In the genomic region with DNA sequence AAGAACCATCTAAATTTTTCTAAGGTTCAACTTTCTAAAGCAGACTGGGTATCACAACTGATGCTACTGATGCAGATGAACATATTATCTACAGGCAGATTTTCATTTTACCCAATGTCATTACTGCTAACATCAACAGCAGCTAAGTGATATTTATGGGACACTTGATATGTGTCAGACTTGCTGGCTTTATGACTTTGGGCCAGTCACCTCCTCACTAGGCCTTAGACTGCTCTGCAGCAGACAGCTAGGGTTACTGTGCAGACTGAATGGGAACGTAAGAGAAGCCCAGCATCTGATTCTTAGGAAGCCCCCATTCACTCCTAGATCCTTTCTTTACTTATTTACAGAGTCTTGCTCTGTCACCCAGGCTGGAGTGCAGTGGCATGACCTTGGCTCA, we compare ENCODE assay signal across 1 cellular context.
TF ChIP-seq lines count a peak whose summit lies in the region.

No MANE protein-coding gene starts in this region.

TF ChIP-seq in HepG2, 621 proteins besides CTCF, POLR2A, EP300 and RAD21 (continued from another document):
- TF ChIP-seq, protein P1, sequence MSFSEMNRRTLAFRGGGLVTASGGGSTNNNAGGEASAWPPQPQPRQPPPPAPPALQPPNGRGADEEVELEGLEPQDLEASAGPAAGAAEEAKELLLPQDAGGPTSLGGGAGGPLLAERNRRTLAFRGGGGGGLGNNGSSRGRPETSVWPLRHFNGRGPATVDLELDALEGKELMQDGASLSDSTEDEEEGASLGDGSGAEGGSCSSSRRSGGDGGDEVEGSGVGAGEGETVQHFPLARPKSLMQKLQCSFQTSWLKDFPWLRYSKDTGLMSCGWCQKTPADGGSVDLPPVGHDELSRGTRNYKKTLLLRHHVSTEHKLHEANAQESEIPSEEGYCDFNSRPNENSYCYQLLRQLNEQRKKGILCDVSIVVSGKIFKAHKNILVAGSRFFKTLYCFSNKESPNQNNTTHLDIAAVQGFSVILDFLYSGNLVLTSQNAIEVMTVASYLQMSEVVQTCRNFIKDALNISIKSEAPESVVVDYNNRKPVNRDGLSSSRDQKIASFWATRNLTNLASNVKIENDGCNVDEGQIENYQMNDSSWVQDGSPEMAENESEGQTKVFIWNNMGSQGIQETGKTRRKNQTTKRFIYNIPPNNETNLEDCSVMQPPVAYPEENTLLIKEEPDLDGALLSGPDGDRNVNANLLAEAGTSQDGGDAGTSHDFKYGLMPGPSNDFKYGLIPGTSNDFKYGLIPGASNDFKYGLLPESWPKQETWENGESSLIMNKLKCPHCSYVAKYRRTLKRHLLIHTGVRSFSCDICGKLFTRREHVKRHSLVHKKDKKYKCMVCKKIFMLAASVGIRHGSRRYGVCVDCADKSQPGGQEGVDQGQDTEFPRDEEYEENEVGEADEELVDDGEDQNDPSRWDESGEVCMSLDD (CRISPR knock-in tag; IDR thresholded peaks at IDR 0.05; ENCODE audit: borderline replicate concordance), result no peak
